ENCODE assay signal across 13 cellular contexts in genomic region chr4:139675156-139675555, GRCh38. TPM values are rescaled to one million over a fixed set of nuclear protein-coding genes. Genes with fewer than 3 reads are reported as not detected.
DNase-seq lines count a peak whose midpoint lies in the region; ATAC-seq and TF ChIP-seq lines count a peak whose summit lies in the region.
"Had no signal": no experiment of that assay in that cellular context is flagged by ENCODE, and none has a peak within 500 bp of the region (broad histone marks: within the 10 kb centered on the region; RNA-seq: fewer than 3 reads in every experiment).

No MANE protein-coding gene starts in this region.

- H3K4me1 ChIP-seq in upper lobe of right lung, result no peaks in the 10 kb centered on the region

- ATAC-seq in left cardiac atrium, result peak; percentile 38 to 72
- peak; percentile 94 for ATAC-seq in upper lobe of right lung
- ATAC-seq: naive thymus-derived CD8-positive, alpha-beta T cell had no signal

- peaks cover 19% of the 10 kb centered on the region for H3K9me3 Mint-ChIP-seq in mesothelial cell of epicardium
- H3K9me3 Mint-ChIP-seq: naive thymus-derived CD8-positive, alpha-beta T cell had no signal

- no peaks in the 10 kb centered on the region for H3K27me3 Mint-ChIP-seq in mesothelial cell of epicardium (ENCODE audit: low read depth)
- H3K27me3 Mint-ChIP-seq: naive thymus-derived CD8-positive, alpha-beta T cell had no signal

- TF ChIP-seq CTCF in NB4 (IDR thresholded peaks at IDR 0.05; ENCODE audit: low read depth, low read length) (no peak), upper lobe of right lung (IDR thresholded peaks at IDR 0.05) (no peak), mesothelial cell of epicardium (IDR thresholded peaks at IDR 0.05; ENCODE audit: unreplicated experiment) (no peak)

- H3K36me3 ChIP-seq in upper lobe of right lung, result peaks cover 18% of the 10 kb centered on the region

- peaks cover 13% of the 10 kb centered on the region for H3K4me1 Mint-ChIP-seq in mesothelial cell of epicardium

- no peak overlapping the region for H3K27ac Mint-ChIP-seq in mesothelial cell of epicardium
- H3K27ac Mint-ChIP-seq: naive thymus-derived CD8-positive, alpha-beta T cell had no signal

- peak overlapping the region; percentile 9 for H3K27ac ChIP-seq in upper lobe of right lung
- H3K27ac ChIP-seq: 22Rv1, SK-N-MC had no signal

- no peak overlapping the region for H3K4me3 Mint-ChIP-seq in mesothelial cell of epicardium
- H3K4me3 Mint-ChIP-seq: naive thymus-derived CD8-positive, alpha-beta T cell had no signal

- H3K9me3 ChIP-seq in upper lobe of right lung, result no peaks in the 10 kb centered on the region

- H3K4me3 ChIP-seq in NB4 (ENCODE audit: low read depth, low read length) (peak overlapping the region; percentile 38), upper lobe of right lung (no peak overlapping the region)
- H3K4me3 ChIP-seq: SK-N-MC had no signal

- peak; percentile 8 for DNase-seq in NCI-H1694 treated with DMSO at 0.1 percent for 48 hours (lab: John Stamatoyannopoulos, UW)
- DNase-seq in NCI-H1694 (lab: John Stamatoyannopoulos, UW), result no peak
- peak; percentile 84 for DNase-seq in NB4 (ENCODE audit: low read depth)
- no peak for DNase-seq in left cardiac atrium
- DNase-seq in upper lobe of right lung, result no peak
- no peak for DNase-seq in mesothelial cell of epicardium (ENCODE audit: low spot score in 2 of 2, unreplicated experiment in 2 of 2)
- DNase-seq in stimulated activated CD8-positive, alpha-beta memory T cell treated with anti-CD3 and anti-CD28 coated beads, Interleukin-4, amount 100 ng/mL, for 48 hours, result no peak
- no peak for DNase-seq in NCI-H774 (lab: John Stamatoyannopoulos, UW)
- DNase-seq: naive thymus-derived CD8-positive, alpha-beta T cell; NCI-H2227 treated with DMSO at 0.1 percent for 48 hours; stimulated activated naive CD4-positive, alpha-beta T cell had no signal

- H3K27me3 ChIP-seq in upper lobe of right lung, result no peaks in the 10 kb centered on the region

- H3K36me3 Mint-ChIP-seq in mesothelial cell of epicardium, result peaks cover 45% of the 10 kb centered on the region
- H3K36me3 Mint-ChIP-seq: naive thymus-derived CD8-positive, alpha-beta T cell had no signal

- TF ChIP-seq POLR2A in NB4 (IDR thresholded peaks at IDR 0.05; ENCODE audit: extremely low read depth, insufficient read length), result no peak

- intact Hi-C loops in left cardiac atrium (cut with DNase I) (no loop called here), upper lobe of right lung (cut with DNase I) (no loop called here)

RNA-seq across cellular contexts. Expression of gene MGST2, which starts 9.5 kb away (rescaled TPM):
- total RNA-seq in left cardiac atrium (10 to 100 TPM; 87.4 to 95.1 TPM), upper lobe of right lung (64.6 TPM), mesothelial cell of epicardium (29.8 to 36.3 TPM (median 32.6 TPM) in 3 replicates)

Comparison
In these comparisons a context has a peak if more than half of its experiments do, and no peak if none do; other contexts are left out.
1. DNase-seq: peak in NCI-H1694 treated with DMSO at 0.1 percent for 48 hours (single experiment) and NB4 (single experiment); none in NCI-H1694 (single experiment), left cardiac atrium (single experiment), upper lobe of right lung (single experiment), mesothelial cell of epicardium (0 of 2), stimulated activated CD8-positive, alpha-beta memory T cell treated with anti-CD3 and anti-CD28 coated beads, Interleukin-4, amount 100 ng/mL, for 48 hours (single experiment) and NCI-H774 (single experiment).